29 cellular contexts compared by ENCODE assay signal in the genomic region with DNA sequence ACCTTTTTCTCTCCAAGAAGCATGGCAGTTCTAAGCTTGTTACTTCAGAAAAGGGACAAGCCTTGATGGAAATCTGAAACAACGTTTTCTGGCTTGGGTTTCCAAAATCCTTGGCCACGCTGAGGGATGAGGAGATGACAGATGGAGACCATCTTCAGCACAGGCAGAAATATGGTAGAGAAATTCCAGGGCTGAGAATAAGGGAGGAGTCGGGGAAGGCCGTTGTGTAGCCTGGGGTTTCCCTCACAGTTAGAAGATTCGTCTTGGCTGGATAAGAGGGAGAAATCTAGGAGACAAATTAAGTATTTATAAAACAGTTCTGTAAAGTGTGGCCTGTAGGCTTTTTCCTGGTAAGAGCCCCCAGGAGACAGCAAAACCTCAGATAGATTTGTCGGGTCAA.
"Had no signal": no experiment of that assay in that cellular context is flagged by ENCODE, and none has a peak within 500 bp of the region (broad histone marks: within the 10 kb centered on the region; RNA-seq: fewer than 3 reads in every experiment).

No MANE protein-coding gene starts in this region.

- FAIRE-seq: endometrium, endothelial cell of umbilical vein, frontal cortex had no signal

- H3K27ac ChIP-seq: adrenal gland, body of pancreas, colonic mucosa, epithelial cell of prostate, esophagus squamous epithelium had no signal

- H3K4me1 ChIP-seq: adrenal gland, body of pancreas, colonic mucosa, esophagus squamous epithelium had no signal

- H3K9me3 ChIP-seq: adrenal gland, body of pancreas, colonic mucosa, esophagus squamous epithelium had no signal

- H3K4me3 ChIP-seq: adrenal gland, body of pancreas, colonic mucosa, esophagus squamous epithelium had no signal

- H3K27me3 ChIP-seq: body of pancreas, colonic mucosa, esophagus squamous epithelium had no signal

- ATAC-seq: activated CD4-positive, alpha-beta T cell treated with anti-CD3 and anti-CD28 coated beads for 36 hours; activated naive CD8-positive, alpha-beta T cell treated with anti-CD3 and anti-CD28 coated beads, Interleukin-2, amount 50 U/mL, for 24 hours; activated T-cell treated with anti-CD3 and anti-CD28 coated beads, Interleukin-2, amount 50 U/mL, for 4 hours; activated T-helper 17 cell treated with anti-CD3 and anti-CD28 coated beads, Interleukin-2, amount 50 U/mL, for 72 hours; body of pancreas had no signal

- H3K36me3 ChIP-seq: adrenal gland, colonic mucosa, esophagus squamous epithelium had no signal

- DNase-seq: activated CD4-positive, alpha-beta memory T cell treated with anti-CD3 and anti-CD28 coated beads, Interleukin-2, amount 10 ng/mL, durations not matched to agents 7 days and 5 days; activated CD4-positive, alpha-beta T cell treated with anti-CD3 and anti-CD28 coated beads for 36 hours; activated CD4-positive, alpha-beta T cell treated with anti-CD3 and anti-CD28 coated beads, Interleukin-2, amount 10 ng/mL, durations not matched to agents 24 days and 14 days; activated CD4-positive, CD25-positive, alpha-beta regulatory T cell; activated CD4-positive, CD25-positive, alpha-beta regulatory T cell treated with anti-CD3 and anti-CD28 coated beads, Interleukin-2, amount 50 U/mL, for 72 hours; activated CD8-positive, alpha-beta memory T cell treated with anti-CD3 and anti-CD28 coated beads, Interleukin-2, amount 50 U/mL, for 48 hours; activated effector memory CD4-positive, alpha-beta T cell treated with Interleukin-2 at 50 U/mL for 16 hours; activated gamma-delta T cell treated with Interleukin-2 at 50 U/mL for 16 hours; activated naive CD4-positive, alpha-beta T cell treated with Interleukin-2 at 50 U/mL for 16 hours; activated naive CD8-positive, alpha-beta T cell treated with anti-CD3 and anti-CD28 coated beads for 36 hours; activated naive CD8-positive, alpha-beta T cell treated with anti-CD3 and anti-CD28 coated beads, Interleukin-2, amount 50 U/mL, for 24 hours; activated T-cell treated with anti-CD3 and anti-CD28 coated beads for 4 hours; activated T-cell treated with anti-CD3 and anti-CD28 coated beads, Interleukin-2, amount 50 U/mL, for 4 hours; adrenal gland; amygdala; aorta; body of pancreas; caudate nucleus; colonic mucosa; effector CD8-positive, alpha-beta T cell; esophagus squamous epithelium; foreskin fibroblast; head of caudate nucleus; T-helper 2 cell had no signal
